Comparison of ENCODE assay signal across 2 cellular contexts in genomic region chr12:20510811-20511210, GRCh38.
TF ChIP-seq lines count a peak whose summit lies in the region.

No MANE protein-coding gene starts in this region.

TF ChIP-seq in A549, 52 proteins besides CTCF, POLR2A, EP300 and RAD21:
- TF ChIP-seq SREBF2 (IDR thresholded peaks at IDR 0.05): no peak
- TF ChIP-seq EHMT2 (IDR thresholded peaks at IDR 0.05; ENCODE audit: low read depth): no peak
- no peak for TF ChIP-seq CHD4 (IDR thresholded peaks at IDR 0.05; ENCODE audit: borderline replicate concordance)
- TF ChIP-seq POLR2AphosphoS2 (conservative IDR thresholded peaks at IDR 0.05; ENCODE audit: low read length): no peak
- no peak for TF ChIP-seq HEYL (CRISPR knock-in tag; IDR thresholded peaks at IDR 0.05)
- no peak for TF ChIP-seq CEBPB (IDR thresholded peaks at IDR 0.05)
- TF ChIP-seq ESRRA (IDR thresholded peaks at IDR 0.05; ENCODE audit: borderline replicate concordance, low read length): no peak

TF ChIP-seq in IMR-90, 13 proteins besides CTCF, POLR2A, EP300 and RAD21:
- TF ChIP-seq RCOR1 (IDR thresholded peaks at IDR 0.05; ENCODE audit: insufficient replicate concordance, low read length) (no peak), CHD1 (IDR thresholded peaks at IDR 0.05; ENCODE audit: low read depth, low read length) (no peak), MAZ (IDR thresholded peaks at IDR 0.05; ENCODE audit: borderline replicate concordance, low read depth, low read length) (no peak), CEBPB (IDR thresholded peaks at IDR 0.05; ENCODE audit: low read depth, low read length) (no peak), SMC3 (IDR thresholded peaks at IDR 0.05; ENCODE audit: low read depth, low read length) (no peak), FOS (IDR thresholded peaks at IDR 0.05; ENCODE audit: low read depth, low read length) (no peak), MXI1 (IDR thresholded peaks at IDR 0.05; ENCODE audit: borderline replicate concordance, low read depth, low read length) (no peak), USF2 (IDR thresholded peaks at IDR 0.05; ENCODE audit: low read depth, low read length) (no peak), MAFK (IDR thresholded peaks at IDR 0.05; ENCODE audit: low read depth, low read length) (no peak), BHLHE40 (IDR thresholded peaks at IDR 0.05; ENCODE audit: low read depth, low read length) (no peak), RFX5 (IDR thresholded peaks at IDR 0.05; ENCODE audit: low read depth, low read length) (no peak), ELK1 (IDR thresholded peaks at IDR 0.05; ENCODE audit: borderline replicate concordance, low read depth, low read length) (no peak), NFE2L2 (IDR thresholded peaks at IDR 0.05; ENCODE audit: low read depth, low read length) (no peak)
